In the genomic region with DNA sequence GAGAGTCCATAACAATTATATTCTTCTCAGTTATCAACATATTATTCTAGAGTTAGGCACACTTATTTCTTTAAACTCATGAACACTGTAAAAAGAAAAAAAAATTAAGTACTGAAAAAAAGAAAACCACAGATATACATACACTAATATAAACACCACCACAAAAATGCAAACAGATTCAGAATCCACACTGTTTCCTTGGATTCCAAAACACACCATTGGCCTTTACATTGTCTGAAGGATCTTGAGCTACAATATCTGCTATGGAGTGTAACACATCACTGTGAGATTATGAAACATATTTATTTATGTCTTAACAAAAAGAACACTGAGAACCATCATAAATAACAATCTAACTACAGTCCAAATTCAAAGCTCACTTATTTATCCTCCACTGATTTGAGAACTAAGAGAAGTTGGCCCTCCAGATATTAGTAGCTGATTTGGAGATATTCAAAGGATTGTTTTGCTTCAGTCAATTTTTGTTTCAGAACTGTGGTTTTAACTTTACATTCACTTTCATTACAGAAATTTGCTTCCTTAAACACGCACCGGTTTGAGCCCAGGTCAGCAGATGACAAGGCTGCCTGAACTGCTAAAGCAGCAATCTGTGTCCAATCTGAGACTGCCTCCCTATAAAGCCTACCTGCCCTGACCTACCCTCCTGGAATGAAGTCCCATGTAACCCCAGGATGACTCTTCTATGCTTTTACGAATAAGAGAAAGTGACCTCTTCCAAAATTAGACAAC, we compare ENCODE assay signal across 8 cellular contexts. TPM values are rescaled to one million over a fixed set of nuclear protein-coding genes. Genes with fewer than 3 reads are reported as not detected.
DNase-seq lines count a peak whose midpoint lies in the region; ATAC-seq and TF ChIP-seq lines count a peak whose summit lies in the region.

No MANE protein-coding gene starts in this region.

- H3K4me1 Mint-ChIP-seq in CD8-positive, alpha-beta T cell (ENCODE audit: low read depth): peaks cover 49% of the 10 kb centered on the region
- peaks cover 19% of the 10 kb centered on the region for H3K4me1 Mint-ChIP-seq in activated naive CD8-positive, alpha-beta T cell treated with anti-CD3 and anti-CD28 coated beads, Interleukin-2, amount 50 U/mL, for 24 hours
- H3K4me1 Mint-ChIP-seq in progenitor cell of endocrine pancreas (ENCODE audit: low read depth): peaks cover 22% of the 10 kb centered on the region

- intact Hi-C loops in CD8-positive, alpha-beta T cell (cut with DNase I, micrococcal nuclease): loop anchor here in 1 of 2 experiments (5.0 kb wide), 1 partner anchor 84 kb away; no protein-coding TSS in a partner anchor
- intact Hi-C loops in uterus (cut with DNase I; ENCODE audit: low total_unique reads): no loop called here

- peak overlapping the region; percentile 45 for H3K4me3 ChIP-seq in CD8-positive, alpha-beta T cell (ENCODE audit: low read depth, low read length)
- peak overlapping the region in 1 of 2 donors; percentile 53 for H3K4me3 ChIP-seq in uterus

- H3K9me3 Mint-ChIP-seq in CD8-positive, alpha-beta T cell: no peaks in the 10 kb centered on the region
- no peaks in the 10 kb centered on the region for H3K9me3 Mint-ChIP-seq in activated naive CD8-positive, alpha-beta T cell treated with anti-CD3 and anti-CD28 coated beads, Interleukin-2, amount 50 U/mL, for 24 hours
- no peaks in the 10 kb centered on the region for H3K9me3 Mint-ChIP-seq in progenitor cell of endocrine pancreas (ENCODE audit: low read depth)

- TF ChIP-seq CTCF in CD8-positive, alpha-beta T cell (IDR thresholded peaks at IDR 0.05): no peak
- TF ChIP-seq CTCF in progenitor cell of endocrine pancreas (IDR thresholded peaks at IDR 0.05; ENCODE audit: unreplicated experiment) (no peak), uterus (IDR thresholded peaks at IDR 0.05) (no peak)

- peaks cover 25% of the 10 kb centered on the region for H3K27me3 Mint-ChIP-seq in CD8-positive, alpha-beta T cell (ENCODE audit: low read depth)
- H3K27me3 Mint-ChIP-seq in activated naive CD8-positive, alpha-beta T cell treated with anti-CD3 and anti-CD28 coated beads, Interleukin-2, amount 50 U/mL, for 24 hours: peaks cover 29% of the 10 kb centered on the region
- H3K27me3 Mint-ChIP-seq in progenitor cell of endocrine pancreas: no peaks in the 10 kb centered on the region

- CTCF ChIA-PET in CD8-positive, alpha-beta T cell (lab: Charles Lee): no interaction called here

- TF ChIP-seq POLR2A in uterus (IDR thresholded peaks at IDR 0.05): no peak

- no peak for DNase-seq in CD8-positive, alpha-beta T cell
- no peak for DNase-seq in activated naive CD8-positive, alpha-beta T cell treated with anti-CD3 and anti-CD28 coated beads, Interleukin-2, amount 50 U/mL, for 24 hours
- DNase-seq in progenitor cell of endocrine pancreas (ENCODE audit: low spot score, unreplicated experiment) (no peak), uterus (no peak), HK-2 (ENCODE audit: unreplicated experiment) (no peak)
- no peak for DNase-seq in activated CD8-positive, alpha-beta memory T cell treated with anti-CD3 and anti-CD28 coated beads for 24 hours

- no peaks in the 10 kb centered on the region for H3K36me3 ChIP-seq in CD8-positive, alpha-beta T cell (ENCODE audit: insufficient read depth, low read length)
- H3K36me3 ChIP-seq in uterus: no peaks in the 10 kb centered on the region

- peak overlapping the region; percentile 91 for H3K4me3 Mint-ChIP-seq in CD8-positive, alpha-beta T cell
- peak overlapping the region; percentile 77 for H3K4me3 Mint-ChIP-seq in activated naive CD8-positive, alpha-beta T cell treated with anti-CD3 and anti-CD28 coated beads, Interleukin-2, amount 50 U/mL, for 24 hours
- H3K4me3 Mint-ChIP-seq in progenitor cell of endocrine pancreas (ENCODE audit: low read depth): peak overlapping the region; percentile 93

- H3K27ac ChIP-seq in CD8-positive, alpha-beta T cell (ENCODE audit: low read depth, low read length): peak overlapping the region; percentile 39
- no peak overlapping the region for H3K27ac ChIP-seq in uterus

- H3K27ac Mint-ChIP-seq in CD8-positive, alpha-beta T cell: peak overlapping the region; percentile 86
- H3K27ac Mint-ChIP-seq in activated naive CD8-positive, alpha-beta T cell treated with anti-CD3 and anti-CD28 coated beads, Interleukin-2, amount 50 U/mL, for 24 hours: no peak overlapping the region
- no peak overlapping the region for H3K27ac Mint-ChIP-seq in progenitor cell of endocrine pancreas

- ATAC-seq in CD8-positive, alpha-beta T cell: no peak
- peak; percentile 74 for ATAC-seq in GM19467 (IDR thresholded peaks at IDR 0.05; ENCODE audit: unreplicated experiment)
- ATAC-seq in HG03457 (IDR thresholded peaks at IDR 0.05; ENCODE audit: unreplicated experiment): peak; percentile 62
- ATAC-seq in activated naive CD8-positive, alpha-beta T cell treated with anti-CD3 and anti-CD28 coated beads, Interleukin-2, amount 50 U/mL, for 24 hours: no peak

- H3K4me1 ChIP-seq in CD8-positive, alpha-beta T cell (ENCODE audit: insufficient read depth, low read length): peaks cover 23% of the 10 kb centered on the region
- no peaks in the 10 kb centered on the region for H3K4me1 ChIP-seq in uterus

- no peaks in the 10 kb centered on the region for H3K9me3 ChIP-seq in CD8-positive, alpha-beta T cell (ENCODE audit: low read length)
- no peaks in the 10 kb centered on the region for H3K9me3 ChIP-seq in uterus

- H3K27me3 ChIP-seq in CD8-positive, alpha-beta T cell (ENCODE audit: insufficient read depth, low read length): no peaks in the 10 kb centered on the region
- peaks cover 0 to 6% of the 10 kb centered on the region in 2 donors for H3K27me3 ChIP-seq in uterus

- no peaks in the 10 kb centered on the region for H3K36me3 Mint-ChIP-seq in CD8-positive, alpha-beta T cell
- no peaks in the 10 kb centered on the region for H3K36me3 Mint-ChIP-seq in activated naive CD8-positive, alpha-beta T cell treated with anti-CD3 and anti-CD28 coated beads, Interleukin-2, amount 50 U/mL, for 24 hours (ENCODE audit: low read depth)
- no peaks in the 10 kb centered on the region for H3K36me3 Mint-ChIP-seq in progenitor cell of endocrine pancreas (ENCODE audit: insufficient read depth)

- POLR2A ChIA-PET in CD8-positive, alpha-beta T cell (lab: Charles Lee): no interaction called here

RNA-seq across cellular contexts. Expression of a gene that starts 47.0 kb away (rescaled TPM):
- total RNA-seq in CD8-positive, alpha-beta T cell: 1 to 10 TPM in 1 of 2 experiments, under 1 TPM in 1; 0.31 to 1.6 TPM
- 38.2 and 39.2 TPM in 2 replicates for total RNA-seq in progenitor cell of endocrine pancreas
- 10 to 100 TPM in 1 of 4 donors, 1 to 10 TPM in 1, not detected in 2; 3.5 to 98.9 TPM for total RNA-seq in uterus

Comparison
In these comparisons a context has a peak if more than half of its experiments do, and no peak if none do; other contexts are left out.
1. ATAC-seq: peak in GM19467 (single experiment) and HG03457 (single experiment); none in CD8-positive, alpha-beta T cell (single experiment) and activated naive CD8-positive, alpha-beta T cell treated with anti-CD3 and anti-CD28 coated beads, Interleukin-2, amount 50 U/mL, for 24 hours (single experiment).
2. Peak in every context shown above with its lines, with median percentiles within 50 percentile points of each other: H3K4me3 Mint-ChIP-seq.